ENCODE assay signal across 8 cellular contexts in genomic region chr14:55438066-55438683, GRCh38. TPM values are rescaled to one million over a fixed set of nuclear protein-coding genes. Genes with fewer than 3 reads are reported as not detected.
DNase-seq lines count a peak whose midpoint lies in the region; TF ChIP-seq lines count a peak whose summit lies in the region.

No MANE protein-coding gene starts in this region.

- DNase-seq in GM06990 (ENCODE audit: extremely low read depth, insufficient read length), result no peak
- peak; percentile 82 for DNase-seq in Karpas-422
- peak in 1 of 2 experiments; percentile 66 for DNase-seq in PC-9
- DNase-seq in erythroblast (lab: John Stamatoyannopoulos, UW), result peak; percentile 42 to 46
- no peak for DNase-seq in activated effector memory CD4-positive, alpha-beta T cell treated with Interleukin-2 at 50 U/mL for 16 hours
- DNase-seq in stimulated activated CD4-positive, alpha-beta T cell treated with anti-CD3 and anti-CD28 coated beads, Interleukin-2, amount 100 ng/mL, for 48 hours, result no peak
- DNase-seq in ecto neural progenitor cell (ENCODE audit: low spot score), result no peak

- intact Hi-C loops in PC-9 (cut with micrococcal nuclease; ENCODE audit: unreplicated experiment), result loop anchor here (1.0 kb wide), 2 partner anchors 902 to 1036 kb away; no protein-coding TSS in a partner anchor

- no peak overlapping the region for H3K9ac ChIP-seq in Karpas-422 (ENCODE audit: low read length)
- H3K9ac ChIP-seq in parathyroid adenoma, result no peak overlapping the region

- CTCF ChIA-PET in PC-9 (lab: Charles Lee), result interaction anchor here (0.6 to 1.5 kb wide), 6 partner anchors 11 to 1044 kb away, joined by 3 to 7 read pairs (median 3); no protein-coding TSS in a partner anchor

- H3K9me3 ChIP-seq in Karpas-422 (ENCODE audit: low read length), result no peaks in the 10 kb centered on the region
- no peaks in the 10 kb centered on the region for H3K9me3 ChIP-seq in PC-9 (ENCODE audit: insufficient read depth, low read depth)
- H3K9me3 ChIP-seq in parathyroid adenoma (ENCODE audit: control insufficient read depth, low read length), result no peaks in the 10 kb centered on the region

- POLR2A ChIA-PET in PC-9 (lab: Charles Lee; ENCODE audit: unreplicated experiment), result interaction anchor here (0.5 to 0.7 kb wide), 4 partner anchors 188 to 1267 kb away, joined by 3 to 5 read pairs (median 4); no protein-coding TSS in a partner anchor

- H3K4me2 ChIP-seq in Karpas-422 (ENCODE audit: low read depth, low read length, poor library complexity, severe bottlenecking) (no peak overlapping the region), PC-9 (no peak overlapping the region), parathyroid adenoma (ENCODE audit: low read length) (no peak overlapping the region)

- peaks cover 6% of the 10 kb centered on the region; the same call in 1 of the 2 replicates for H3K4me1 ChIP-seq in Karpas-422 (ENCODE audit: low read length)
- H3K4me1 ChIP-seq in PC-9 (replicated peaks; ENCODE audit: insufficient read depth), result peaks cover 20% of the 10 kb centered on the region
- H3K4me1 ChIP-seq in parathyroid adenoma, result no peaks in the 10 kb centered on the region

- no peak overlapping the region for H3K27ac ChIP-seq in Karpas-422 (ENCODE audit: low read length)
- no peak overlapping the region for H3K27ac ChIP-seq in PC-9
- H3K27ac ChIP-seq in parathyroid adenoma, result no peak overlapping the region

- no TSS peak for BruUV-seq in PC-9 (replicated peaks; lab: Mats Ljungman, UMichigan)

- no peak overlapping the region for H2AFZ ChIP-seq in Karpas-422 (ENCODE audit: low read length)
- H2AFZ ChIP-seq in PC-9, result no peak overlapping the region
- H2AFZ ChIP-seq in parathyroid adenoma, result no peak overlapping the region

- H3K9me2 ChIP-seq in Karpas-422 (replicated peaks; ENCODE audit: insufficient read depth, low read length) (no peaks in the 10 kb centered on the region), PC-9 (ENCODE audit: insufficient read depth) (no peaks in the 10 kb centered on the region)

- H3K36me3 ChIP-seq in GM06990 (ENCODE audit: control insufficient read depth, insufficient read depth, low read length) (no peaks in the 10 kb centered on the region), Karpas-422 (ENCODE audit: insufficient read depth, low read length) (no peaks in the 10 kb centered on the region), PC-9 (ENCODE audit: low read depth) (no peaks in the 10 kb centered on the region), parathyroid adenoma (ENCODE audit: control insufficient read depth, insufficient read depth, low read length) (no peaks in the 10 kb centered on the region)

- H4K20me1 ChIP-seq in Karpas-422 (ENCODE audit: insufficient read depth, low read depth, low read length) (no peaks in the 10 kb centered on the region), PC-9 (ENCODE audit: insufficient read depth) (no peaks in the 10 kb centered on the region)

- H3F3A ChIP-seq in PC-9 (ENCODE audit: insufficient read depth, low read depth), result peaks cover 8% of the 10 kb centered on the region; the same call in 1 of the 2 replicates

- peak; percentile 32 for TF ChIP-seq CTCF in GM06990 (IDR thresholded peaks at IDR 0.05; ENCODE audit: insufficient read depth, low read length, poor library complexity, severe bottlenecking)
- TF ChIP-seq CTCF in PC-9 (conservative IDR thresholded peaks at IDR 0.05), result peak; percentile 76
- peak; percentile 22 for TF ChIP-seq CTCF in parathyroid adenoma (IDR thresholded peaks at IDR 0.05)

- H3K27me3 ChIP-seq in GM06990 (replicated peaks; ENCODE audit: control insufficient read depth, insufficient read depth, low read length) (no peaks in the 10 kb centered on the region), Karpas-422 (ENCODE audit: low read length) (no peaks in the 10 kb centered on the region), PC-9 (ENCODE audit: insufficient read depth, low read depth) (no peaks in the 10 kb centered on the region), parathyroid adenoma (ENCODE audit: control insufficient read depth, insufficient read depth, low read length) (no peaks in the 10 kb centered on the region)

- H3K4me3 ChIP-seq in GM06990 (replicated peaks; ENCODE audit: low read depth, low read length) (no peak overlapping the region), Karpas-422 (ENCODE audit: low read length) (no peak overlapping the region), PC-9 (no peak overlapping the region), parathyroid adenoma (ENCODE audit: low read depth, low read length) (no peak overlapping the region)

- no peak for TF ChIP-seq POLR2A in erythroblast (IDR thresholded peaks at IDR 0.05; ENCODE audit: low read length)

- H3K79me2 ChIP-seq in Karpas-422 (ENCODE audit: low read length), result no peaks in the 10 kb centered on the region
- H3K79me2 ChIP-seq in PC-9 (ENCODE audit: low read depth), result no peaks in the 10 kb centered on the region
- H3K79me2 ChIP-seq in parathyroid adenoma, result no peaks in the 10 kb centered on the region

RNA-seq across cellular contexts. Expression of gene TBPL2, which starts 2.2 kb away (rescaled TPM):
- total RNA-seq in Karpas-422 (2014; rRNA removed; shearing (Covaris generic); ENCODE audit: low replicate concordance), result not detected in 2 replicates
- total RNA-seq in PC-9 (2021), result not detected in 2 replicates

RNA-seq across cellular contexts. Expression of gene ATG14, which starts 26.5 kb away (rescaled TPM):
- total RNA-seq in Karpas-422 (2014; rRNA removed; shearing (Covaris generic); ENCODE audit: low replicate concordance), result 12.6 and 13.2 TPM in 2 replicates
- total RNA-seq in PC-9 (2021), result 13.6 and 14.6 TPM in 2 replicates

Comparison
In these comparisons a context has a peak if more than half of its experiments do, and no peak if none do; other contexts are left out.
1. DNase-seq: peak in Karpas-422 (single experiment) and erythroblast (2 of 2); none in GM06990 (single experiment), activated effector memory CD4-positive, alpha-beta T cell treated with Interleukin-2 at 50 U/mL for 16 hours (single experiment), stimulated activated CD4-positive, alpha-beta T cell treated with anti-CD3 and anti-CD28 coated beads, Interleukin-2, amount 100 ng/mL, for 48 hours (0 of 2) and ecto neural progenitor cell (single experiment).
2. CTCF ChIP-seq: peak in every context shown above with its lines; median percentile 76 in PC-9; 32 in GM06990; 22 in parathyroid adenoma.